14 cellular contexts compared by ENCODE assay signal in genomic region chr6:144439016-144439415, GRCh38.
A peak's percentile ranks its signal among the peaks of the same experiment; 100 is the strongest.
DNase-seq lines count a peak whose midpoint lies in the region; ATAC-seq and TF ChIP-seq lines count a peak whose summit lies in the region.
"Had no signal": no experiment of that assay in that cellular context is flagged by ENCODE, and none has a peak within 500 bp of the region (broad histone marks: within the 10 kb centered on the region; RNA-seq: fewer than 3 reads in every experiment).

No MANE protein-coding gene starts in this region.

- 88% methylated on average over 4 of the region's 4 CpGs for WGBS in right cardiac atrium
- WGBS in right lobe of liver (ENCODE audit: insufficient coverage, low coverage, low lambda C conversion rate, missing lambda C conversion rate), result 96% methylated on average over 4 of the region's 4 CpGs

- TF ChIP-seq CTCF in left ventricle myocardium inferior (IDR thresholded peaks at IDR 0.05; ENCODE audit: borderline replicate concordance) (no peak), endothelial cell (IDR thresholded peaks at IDR 0.05; ENCODE audit: unreplicated experiment) (no peak), natural killer cell (IDR thresholded peaks at IDR 0.05) (no peak), right lobe of liver (IDR thresholded peaks at IDR 0.05) (no peak)

- H3K9me3 Mint-ChIP-seq in endothelial cell (ENCODE audit: unreplicated experiment) (peaks cover 24% of the 10 kb centered on the region), natural killer cell (no peaks in the 10 kb centered on the region)
- H3K9me3 Mint-ChIP-seq in stimulated activated effector memory CD8-positive, alpha-beta T cell treated with anti-CD3 and anti-CD28 coated beads, Interleukin-12 subunit alpha, Interleukin-12 subunit beta, amount 100 ng/mL, for 72 hours, result peaks cover 4% of the 10 kb centered on the region

- no peak overlapping the region for H3K27ac Mint-ChIP-seq in endothelial cell (ENCODE audit: unreplicated experiment)
- H3K27ac Mint-ChIP-seq in natural killer cell, result peak overlapping the region; percentile 25 to 72
- peak overlapping the region; percentile 13 for H3K27ac Mint-ChIP-seq in stimulated activated effector memory CD8-positive, alpha-beta T cell treated with anti-CD3 and anti-CD28 coated beads, Interleukin-12 subunit alpha, Interleukin-12 subunit beta, amount 100 ng/mL, for 72 hours
- H3K27ac Mint-ChIP-seq: CD8-positive, alpha-beta T cell had no signal

- H3K9me3 ChIP-seq in left ventricle myocardium inferior (replicated peaks), result peaks cover 6% of the 10 kb centered on the region
- no peaks in the 10 kb centered on the region for H3K9me3 ChIP-seq in right cardiac atrium (ENCODE audit: control insufficient read depth, low read length)
- H3K9me3 ChIP-seq in right lobe of liver, result no peaks in the 10 kb centered on the region

- H3K4me3 Mint-ChIP-seq in endothelial cell (ENCODE audit: unreplicated experiment), result peak overlapping the region; percentile 78
- no peak overlapping the region for H3K4me3 Mint-ChIP-seq in natural killer cell
- no peak overlapping the region for H3K4me3 Mint-ChIP-seq in stimulated activated effector memory CD8-positive, alpha-beta T cell treated with anti-CD3 and anti-CD28 coated beads, Interleukin-12 subunit alpha, Interleukin-12 subunit beta, amount 100 ng/mL, for 72 hours
- H3K4me3 Mint-ChIP-seq: B cell; CD8-positive, alpha-beta T cell had no signal

- H3K36me3 Mint-ChIP-seq in endothelial cell (ENCODE audit: low read depth, unreplicated experiment) (peaks cover 73% of the 10 kb centered on the region), natural killer cell (peaks cover 47% of the 10 kb centered on the region)
- peaks cover 63% of the 10 kb centered on the region for H3K36me3 Mint-ChIP-seq in stimulated activated effector memory CD8-positive, alpha-beta T cell treated with anti-CD3 and anti-CD28 coated beads, Interleukin-12 subunit alpha, Interleukin-12 subunit beta, amount 100 ng/mL, for 72 hours

- H3K4me1 Mint-ChIP-seq in endothelial cell (ENCODE audit: unreplicated experiment), result no peaks in the 10 kb centered on the region
- peaks cover 16 to 18% of the 10 kb centered on the region in 2 donors for H3K4me1 Mint-ChIP-seq in natural killer cell
- H3K4me1 Mint-ChIP-seq in stimulated activated effector memory CD8-positive, alpha-beta T cell treated with anti-CD3 and anti-CD28 coated beads, Interleukin-12 subunit alpha, Interleukin-12 subunit beta, amount 100 ng/mL, for 72 hours, result peaks cover 11% of the 10 kb centered on the region
- H3K4me1 Mint-ChIP-seq: B cell had no signal

- intact Hi-C loops in left ventricle myocardium inferior (cut with micrococcal nuclease) (loop anchor here (10.0 kb wide), 1 partner anchor 144 kb away; no protein-coding TSS in a partner anchor), right cardiac atrium (cut with DNase I) (no loop called here), natural killer cell (cut with micrococcal nuclease) (no loop called here), right lobe of liver (cut with DNase I) (no loop called here)

- ATAC-seq in right cardiac atrium, result no peak
- no peak for ATAC-seq in natural killer cell
- no peak for ATAC-seq in stimulated activated effector memory CD8-positive, alpha-beta T cell treated with anti-CD3 and anti-CD28 coated beads, Interleukin-12 subunit alpha, Interleukin-12 subunit beta, amount 100 ng/mL, for 72 hours
- no peak for ATAC-seq in right lobe of liver
- ATAC-seq in HG03565 (IDR thresholded peaks at IDR 0.05; ENCODE audit: unreplicated experiment), result no peak
- ATAC-seq: CD8-positive, alpha-beta T cell had no signal

- peak overlapping the region; percentile 41 for H3K27ac ChIP-seq in left ventricle myocardium inferior (replicated peaks)
- no peak overlapping the region for H3K27ac ChIP-seq in right cardiac atrium (ENCODE audit: low read length)
- no peak overlapping the region for H3K27ac ChIP-seq in right lobe of liver
- H3K27ac ChIP-seq: BLaER1 treated with 17β-estradiol and CSF1 and Interleukin-3, amounts not matched to agents 10 nM and 100 nM had no signal

- no peak for TF ChIP-seq POLR2A in right lobe of liver (IDR thresholded peaks at IDR 0.05)

- H3K27me3 ChIP-seq in left ventricle myocardium inferior (ENCODE audit: low read depth) (no peaks in the 10 kb centered on the region), right cardiac atrium (ENCODE audit: control insufficient read depth, insufficient read depth) (no peaks in the 10 kb centered on the region), right lobe of liver (no peaks in the 10 kb centered on the region)
- H3K27me3 ChIP-seq: BLaER1 treated with 17β-estradiol and CSF1 and Interleukin-3, amounts not matched to agents 10 nM and 100 nM had no signal

- H3K27me3 Mint-ChIP-seq in endothelial cell (ENCODE audit: unreplicated experiment) (peaks cover 8% of the 10 kb centered on the region), natural killer cell (ENCODE audit: low read depth in 2 of 2) (no peaks in the 10 kb centered on the region)
- H3K27me3 Mint-ChIP-seq: B cell had no signal

- H3K4me1 ChIP-seq in left ventricle myocardium inferior, result peaks cover 34% of the 10 kb centered on the region
- H3K4me1 ChIP-seq in right cardiac atrium (ENCODE audit: control insufficient read depth, insufficient read depth, low read length), result peaks cover 4% of the 10 kb centered on the region
- H3K4me1 ChIP-seq in right lobe of liver, result peaks cover 0 to 29% (median 7%) of the 10 kb centered on the region in 4 donors
- H3K4me1 ChIP-seq: BLaER1 treated with 17β-estradiol and CSF1 and Interleukin-3, amounts not matched to agents 10 nM and 100 nM; HAP-1 had no signal

- H3K36me3 ChIP-seq in left ventricle myocardium inferior (peaks cover 65% of the 10 kb centered on the region), right lobe of liver (peaks cover 0 to 15% (median 2%) of the 10 kb centered on the region in 4 donors)

- no peak overlapping the region for H3K4me3 ChIP-seq in left ventricle myocardium inferior
- H3K4me3 ChIP-seq in right cardiac atrium (ENCODE audit: low read length), result no peak overlapping the region
- H3K4me3 ChIP-seq in right lobe of liver, result no peak overlapping the region
- H3K4me3 ChIP-seq: HAP-1 had no signal

- DNase-seq in left ventricle myocardium inferior (no peak), right cardiac atrium (no peak), endothelial cell (ENCODE audit: low spot score) (no peak), natural killer cell (no peak), right lobe of liver (no peak), DMS53 (lab: John Stamatoyannopoulos, UW) (no peak)
- no peak for DNase-seq in stimulated activated effector memory CD8-positive, alpha-beta T cell treated with anti-CD3 and anti-CD28 coated beads, Interleukin-12 subunit alpha, Interleukin-12 subunit beta, amount 100 ng/mL, for 72 hours (ENCODE audit: low spot score in 2 of 2)
- DNase-seq: CD8-positive, alpha-beta T cell; DMS 273 treated with DMSO at 0.1 percent for 48 hours; GDM1 had no signal
